In the genomic region with DNA sequence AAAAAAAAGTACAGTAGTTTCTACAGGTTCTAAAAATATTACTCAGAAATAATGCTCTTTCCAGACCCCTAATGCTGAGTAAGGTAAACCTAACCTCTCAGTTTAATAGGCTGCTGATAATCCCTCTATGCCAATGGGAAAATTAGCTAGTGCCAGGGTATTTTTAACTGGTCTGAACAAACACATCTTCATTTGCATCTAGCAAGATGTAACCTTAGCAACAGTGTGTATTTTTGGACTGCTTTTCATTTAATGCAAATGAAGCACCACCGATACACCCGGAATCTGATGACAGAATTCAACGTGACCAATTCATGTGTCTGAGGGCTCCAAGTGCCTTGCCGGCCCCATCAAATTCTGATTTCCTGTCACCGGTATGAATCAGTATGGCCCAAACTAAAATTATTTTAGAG, we compare ENCODE assay signal across 11 cellular contexts. TPM values are rescaled to one million over a fixed set of nuclear protein-coding genes. Genes with fewer than 3 reads are reported as not detected.
DNase-seq lines count a peak whose midpoint lies in the region; ATAC-seq and TF ChIP-seq lines count a peak whose summit lies in the region.
"Had no signal": no experiment of that assay in that cellular context is flagged by ENCODE, and none has a peak within 500 bp of the region (broad histone marks: within the 10 kb centered on the region; RNA-seq: fewer than 3 reads in every experiment).

No MANE protein-coding gene starts in this region.

- in situ Hi-C loops in IMR-90 (cut with MboI; ENCODE audit: low sequenced_read_pairs): no loop called here

- no peak overlapping the region for H3K27ac Mint-ChIP-seq in effector memory CD8-positive, alpha-beta T cell
- H3K27ac Mint-ChIP-seq: activated naive CD4-positive, alpha-beta T cell treated with anti-CD3 and anti-CD28 coated beads, Interleukin-2, amount 10 ng/mL, durations not matched to agents 7 days and 5 days had no signal

- no peak for DNase-seq in IMR-90
- DNase-seq in mucosa of descending colon: no peak
- no peak for DNase-seq in esophagus muscularis mucosa (ENCODE audit: extremely low spot score)
- DNase-seq in effector memory CD8-positive, alpha-beta T cell: no peak
- DNase-seq: activated naive CD4-positive, alpha-beta T cell treated with anti-CD3 and anti-CD28 coated beads, Interleukin-2, amount 10 ng/mL, durations not matched to agents 7 days and 5 days; kidney; NCI-H510A treated with DMSO at 0.1 percent for 48 hours had no signal

- H3K4me2 ChIP-seq in IMR-90 (ENCODE audit: low read depth, low read length): no peak overlapping the region

- TF ChIP-seq RAD21 in IMR-90 (IDR thresholded peaks at IDR 0.05; ENCODE audit: low read length): no peak

- H3K79me1 ChIP-seq in IMR-90 (ENCODE audit: low read depth in 1 of 2, low read length in 2 of 2): no peaks in the 10 kb centered on the region

- no peak overlapping the region for H3K4ac ChIP-seq in IMR-90 (ENCODE audit: low read depth, low read length)

- H3K4me1 Mint-ChIP-seq in effector memory CD8-positive, alpha-beta T cell (ENCODE audit: low read depth in 2 of 2): no peaks in the 10 kb centered on the region
- H3K4me1 Mint-ChIP-seq: activated naive CD4-positive, alpha-beta T cell treated with anti-CD3 and anti-CD28 coated beads, Interleukin-2, amount 10 ng/mL, durations not matched to agents 7 days and 5 days had no signal

- no peak overlapping the region for H4K91ac ChIP-seq in IMR-90 (ENCODE audit: insufficient read depth, low read depth, low read length)

- intact Hi-C loops in IMR-90 (cut with micrococcal nuclease) (loop anchor here (5.0 kb wide), 1 partner anchor 46 kb away; a partner anchor contains a TSS), mucosa of descending colon (cut with DNase I, micrococcal nuclease) (no loop called here), esophagus muscularis mucosa (cut with DNase I) (no loop called here)

- no peaks in the 10 kb centered on the region for H3K36me3 ChIP-seq in IMR-90 (ENCODE audit: control insufficient read depth, insufficient read depth, low read length)
- H3K36me3 ChIP-seq in mucosa of descending colon (ENCODE audit: low read depth): no peaks in the 10 kb centered on the region
- H3K36me3 ChIP-seq in esophagus muscularis mucosa: no peaks in the 10 kb centered on the region

- H3K4me1 ChIP-seq in IMR-90 (ENCODE audit: control insufficient read depth, insufficient read depth, low read length) (no peaks in the 10 kb centered on the region), mucosa of descending colon (ENCODE audit: low read depth) (no peaks in the 10 kb centered on the region), esophagus muscularis mucosa (peaks cover 0 to 8% (median under 1%) of the 10 kb centered on the region in 4 donors)

- TF ChIP-seq POLR2A in IMR-90 (IDR thresholded peaks at IDR 0.05; ENCODE audit: low read depth, low read length) (no peak), esophagus muscularis mucosa (IDR thresholded peaks at IDR 0.05; ENCODE audit: low read depth) (no peak)

- H3K23ac ChIP-seq in IMR-90 (ENCODE audit: low read depth, low read length): no peak overlapping the region

- H3K27me3 ChIP-seq in IMR-90 (ENCODE audit: control insufficient read depth, insufficient read depth, low read length): peaks cover 2% of the 10 kb centered on the region; the same call in 1 of the 2 replicates
- no peaks in the 10 kb centered on the region for H3K27me3 ChIP-seq in esophagus muscularis mucosa

- H3K27me3 Mint-ChIP-seq in effector memory CD8-positive, alpha-beta T cell: peaks cover 0 to 7% of the 10 kb centered on the region in 2 donors

- no peak overlapping the region for H2BK120ac ChIP-seq in IMR-90 (ENCODE audit: low read depth, low read length)

- H3K14ac ChIP-seq in IMR-90 (replicated peaks; ENCODE audit: low read depth, low read length): no peak overlapping the region

- CTCF ChIA-PET in IMR-90 (lab: Yijun Ruan, JAX): interaction anchor here (0.6 kb wide), 1 partner anchor 12 kb away, joined by 3 read pairs; no protein-coding TSS in a partner anchor

- H3K27ac ChIP-seq in IMR-90 (ENCODE audit: insufficient read depth, low read length) (no peak overlapping the region), esophagus muscularis mucosa (replicated peaks in 1 of 4) (no peak overlapping the region)
- H3K27ac ChIP-seq: epithelial cell of prostate had no signal

- no TSS peak for BruUV-seq in IMR-90 (replicated peaks; lab: Mats Ljungman, UMichigan)

- no peak overlapping the region for H4K5ac ChIP-seq in IMR-90 (ENCODE audit: low read depth, low read length)

- H2BK5ac ChIP-seq in IMR-90 (ENCODE audit: low read depth, low read length, poor library complexity, severe bottlenecking): no peak overlapping the region

- H3K56ac ChIP-seq in IMR-90 (ENCODE audit: extremely low read depth, insufficient read depth, low read length): no peak overlapping the region

- H3K4me3 Mint-ChIP-seq in effector memory CD8-positive, alpha-beta T cell: no peak overlapping the region
- H3K4me3 Mint-ChIP-seq: activated naive CD4-positive, alpha-beta T cell treated with anti-CD3 and anti-CD28 coated beads, Interleukin-2, amount 10 ng/mL, durations not matched to agents 7 days and 5 days had no signal

- no peak for TF ChIP-seq CTCF in IMR-90 (conservative IDR thresholded peaks at IDR 0.05; ENCODE audit: low read depth, low read length)
- TF ChIP-seq CTCF in mucosa of descending colon (IDR thresholded peaks at IDR 0.05): no peak
- TF ChIP-seq CTCF in esophagus muscularis mucosa (IDR thresholded peaks at IDR 0.05): no peak

- POLR2A ChIA-PET in IMR-90 (lab: Charles Lee; ENCODE audit: unreplicated experiment): no interaction called here

- no peaks in the 10 kb centered on the region for H3K9me3 Mint-ChIP-seq in effector memory CD8-positive, alpha-beta T cell
- H3K9me3 Mint-ChIP-seq: activated naive CD4-positive, alpha-beta T cell treated with anti-CD3 and anti-CD28 coated beads, Interleukin-2, amount 10 ng/mL, durations not matched to agents 7 days and 5 days had no signal

- H2BK20ac ChIP-seq in IMR-90 (ENCODE audit: low read depth, low read length): no peak overlapping the region

- H4K20me1 ChIP-seq in IMR-90 (ENCODE audit: insufficient read depth, low read length): no peaks in the 10 kb centered on the region

- H2AK5ac ChIP-seq in IMR-90 (ENCODE audit: low read depth, low read length): no peak overlapping the region

- no peak overlapping the region for H2AK9ac ChIP-seq in IMR-90 (replicated peaks; ENCODE audit: low read depth, low read length, poor library complexity)

- peaks cover 3% of the 10 kb centered on the region for H3K36me3 Mint-ChIP-seq in effector memory CD8-positive, alpha-beta T cell (ENCODE audit: insufficient read depth)
- H3K36me3 Mint-ChIP-seq: activated naive CD4-positive, alpha-beta T cell treated with anti-CD3 and anti-CD28 coated beads, Interleukin-2, amount 10 ng/mL, durations not matched to agents 7 days and 5 days had no signal

- dilution Hi-C loops in IMR-90 (cut with HindIII; ENCODE audit: low sequenced_read_pairs, unreplicated experiment): no loop called here

- no peak overlapping the region for H3K18ac ChIP-seq in IMR-90 (ENCODE audit: low read depth, low read length)

- ATAC-seq in GM19035 (IDR thresholded peaks at IDR 0.05; ENCODE audit: unreplicated experiment): peak; percentile 89
- peak; percentile 63 for ATAC-seq in GM21825 (IDR thresholded peaks at IDR 0.05; ENCODE audit: unreplicated experiment)
- ATAC-seq in IMR-90 (ENCODE audit: low read depth): no peak
- ATAC-seq in mucosa of descending colon: peak; percentile 54
- ATAC-seq in GM21423 (IDR thresholded peaks at IDR 0.05; ENCODE audit: unreplicated experiment): no peak
- no peak for ATAC-seq in effector memory CD8-positive, alpha-beta T cell (replicated peaks)

- no peak overlapping the region for H3K9ac ChIP-seq in IMR-90 (ENCODE audit: low read depth, low read length)

- no peaks in the 10 kb centered on the region for H3K9me1 ChIP-seq in IMR-90 (ENCODE audit: insufficient read depth, low read length)

- H3K4me3 ChIP-seq in IMR-90 (ENCODE audit: insufficient read depth, low read depth, low read length): no peak overlapping the region
- no peak overlapping the region for H3K4me3 ChIP-seq in mucosa of descending colon
- H3K4me3 ChIP-seq in esophagus muscularis mucosa: no peak overlapping the region

- H3K9me3 ChIP-seq in IMR-90 (ENCODE audit: control insufficient read depth, insufficient read depth, low read length) (no peaks in the 10 kb centered on the region), mucosa of descending colon (no peaks in the 10 kb centered on the region), esophagus muscularis mucosa (no peaks in the 10 kb centered on the region)

- no peak overlapping the region for H2BK15ac ChIP-seq in IMR-90 (ENCODE audit: low read depth, low read length)

- H2AFZ ChIP-seq in IMR-90 (replicated peaks; ENCODE audit: low read length, poor library complexity): no peak overlapping the region

- TF ChIP-seq EP300 in esophagus muscularis mucosa (IDR thresholded peaks at IDR 0.05): no peak

- no peak overlapping the region for H4K8ac ChIP-seq in IMR-90 (ENCODE audit: low read depth in 2 of 2, low read length in 2 of 2)

- no CpG with 5 or more reads among the region's 5 CpGs for WGBS in IMR-90 (ENCODE audit: extremely low coverage in 2 of 2, insufficient read length in 1 of 2), 2 experiments
- 77% methylated on average over 5 of the region's 5 CpGs for WGBS in esophagus muscularis mucosa

TF ChIP-seq in IMR-90, 13 proteins besides CTCF, POLR2A, EP300 and RAD21 (continues in another document):
- TF ChIP-seq, protein P1, sequence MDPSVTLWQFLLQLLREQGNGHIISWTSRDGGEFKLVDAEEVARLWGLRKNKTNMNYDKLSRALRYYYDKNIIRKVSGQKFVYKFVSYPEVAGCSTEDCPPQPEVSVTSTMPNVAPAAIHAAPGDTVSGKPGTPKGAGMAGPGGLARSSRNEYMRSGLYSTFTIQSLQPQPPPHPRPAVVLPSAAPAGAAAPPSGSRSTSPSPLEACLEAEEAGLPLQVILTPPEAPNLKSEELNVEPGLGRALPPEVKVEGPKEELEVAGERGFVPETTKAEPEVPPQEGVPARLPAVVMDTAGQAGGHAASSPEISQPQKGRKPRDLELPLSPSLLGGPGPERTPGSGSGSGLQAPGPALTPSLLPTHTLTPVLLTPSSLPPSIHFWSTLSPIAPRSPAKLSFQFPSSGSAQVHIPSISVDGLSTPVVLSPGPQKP (IDR thresholded peaks at IDR 0.05; ENCODE audit: borderline replicate concordance, low read depth, low read length): no peak
- TF ChIP-seq, protein P2, sequence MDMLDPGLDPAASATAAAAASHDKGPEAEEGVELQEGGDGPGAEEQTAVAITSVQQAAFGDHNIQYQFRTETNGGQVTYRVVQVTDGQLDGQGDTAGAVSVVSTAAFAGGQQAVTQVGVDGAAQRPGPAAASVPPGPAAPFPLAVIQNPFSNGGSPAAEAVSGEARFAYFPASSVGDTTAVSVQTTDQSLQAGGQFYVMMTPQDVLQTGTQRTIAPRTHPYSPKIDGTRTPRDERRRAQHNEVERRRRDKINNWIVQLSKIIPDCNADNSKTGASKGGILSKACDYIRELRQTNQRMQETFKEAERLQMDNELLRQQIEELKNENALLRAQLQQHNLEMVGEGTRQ (IDR thresholded peaks at IDR 0.05; ENCODE audit: low read depth, low read length): no peak

RNA-seq across cellular contexts. Expression of a gene that starts 47.4 kb away (rescaled TPM):
- 1.7 and 3.8 TPM in 2 replicates for total RNA-seq in IMR-90 (2012; rRNA removed)
- polyA plus RNA-seq in IMR-90 (2012; rRNA removed): 1.1 and 1.7 TPM in 2 replicates
- polyA plus RNA-seq in IMR-90 (2012; cell fraction: cytosol; rRNA removed): 0.36 and 0.37 TPM in 2 replicates
- polyA plus RNA-seq in IMR-90 (2012; cell fraction: nucleus; rRNA removed; ENCODE audit: low replicate concordance): 0.30 and 3.4 TPM in 2 replicates
- total RNA-seq in mucosa of descending colon: 10 to 100 TPM in 1 of 3 donors, 1 to 10 TPM in 2; 2.2 to 18.0 (median 3.5) TPM
- 10 to 100 TPM; 10.3 to 13.3 (median 11.2) TPM for total RNA-seq in esophagus muscularis mucosa

Comparison
In these comparisons a context has a peak if more than half of its experiments do, and no peak if none do; other contexts are left out.
1. ATAC-seq: peak in GM19035 (single experiment), GM21825 (single experiment) and mucosa of descending colon (single experiment); none in IMR-90 (single experiment), GM21423 (single experiment) and effector memory CD8-positive, alpha-beta T cell (single experiment).